ENCODE assay signal across 1 cellular context in the genomic region with DNA sequence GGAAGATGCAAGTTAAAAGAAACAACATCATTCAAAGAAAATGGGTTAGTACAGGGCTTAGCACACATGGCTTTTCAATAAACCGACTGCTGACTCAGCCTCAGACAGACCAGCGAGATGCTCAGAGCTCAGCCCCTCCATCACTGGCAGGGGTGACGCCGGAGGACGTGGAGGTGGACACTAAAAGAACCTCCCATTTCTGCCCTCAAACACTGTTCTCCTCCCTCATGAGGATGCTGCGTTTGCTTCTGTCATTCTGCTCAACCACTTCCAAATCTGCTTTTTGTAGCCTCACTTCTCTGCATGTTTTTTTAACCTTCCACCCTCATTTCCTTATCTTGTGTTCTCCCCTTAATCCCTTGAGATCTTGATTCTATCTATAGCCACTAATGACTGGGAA.
TF ChIP-seq lines count a peak whose summit lies in the region.

No MANE protein-coding gene starts in this region.

TF ChIP-seq in HEK293, 187 proteins besides CTCF, POLR2A, EP300 and RAD21 (continued from another document):
- TF ChIP-seq SP2 (tag by site-specific recombination; IDR thresholded peaks at IDR 0.05), result no peak
- TF ChIP-seq ZNF837 (tag by site-specific recombination; IDR thresholded peaks at IDR 0.05), result no peak
